Comparison of ENCODE assay signal across 8 cellular contexts in the genomic region with DNA sequence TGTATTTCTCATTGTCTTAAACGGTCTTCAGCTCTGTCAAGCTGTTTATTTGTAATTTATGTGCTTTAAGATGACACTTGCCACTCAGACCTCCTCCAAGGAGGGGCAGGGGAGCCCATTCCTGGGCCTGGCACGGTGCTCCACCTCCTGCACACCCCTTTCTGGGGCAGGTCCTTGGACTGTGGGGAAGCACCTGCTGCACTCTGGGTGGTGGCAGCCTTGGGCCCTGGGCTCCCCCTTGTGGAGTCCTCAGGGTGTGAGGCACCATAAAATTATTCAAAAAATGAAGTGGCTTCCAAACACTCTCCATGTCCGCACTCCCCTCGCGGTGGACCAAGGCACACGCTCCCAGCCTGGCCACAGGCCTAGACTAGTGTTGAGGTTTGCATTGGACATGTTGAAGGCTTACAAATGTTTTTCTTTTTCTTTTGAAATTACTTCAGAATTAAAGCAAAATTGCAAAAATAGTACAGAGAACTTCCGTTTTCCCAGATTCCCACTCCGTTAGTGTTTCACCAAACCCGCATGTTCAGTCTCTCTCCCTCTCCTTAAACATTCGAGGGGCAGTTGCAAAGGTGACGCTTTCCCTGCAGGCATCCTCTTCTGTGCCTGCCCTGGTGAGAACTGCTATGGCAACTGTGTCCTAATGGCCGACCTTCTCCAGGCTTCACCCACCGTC. TPM values are rescaled to one million over a fixed set of nuclear protein-coding genes. Genes with fewer than 3 reads are reported as not detected.
A peak's percentile ranks its signal among the peaks of the same experiment; 100 is the strongest.
DNase-seq lines count a peak whose midpoint lies in the region; ATAC-seq lines count a peak whose summit lies in the region.

No MANE protein-coding gene starts in this region.

- H4K8ac ChIP-seq in mesenchymal stem cell (ENCODE audit: low read length), result no peak overlapping the region

- H3K18ac ChIP-seq in mesenchymal stem cell (ENCODE audit: low read depth in 1 of 2, low read length in 2 of 2), result peak overlapping the region in 1 of 2 experiments; percentile 50

- peaks cover 34% of the 10 kb centered on the region for H3K4me1 Mint-ChIP-seq in activated CD4-positive, alpha-beta T cell treated with anti-CD3 and anti-CD28 coated beads, Interleukin-2, amount 10 ng/mL, durations not matched to agents 7 days and 5 days

- H3K27ac Mint-ChIP-seq in activated CD4-positive, alpha-beta T cell treated with anti-CD3 and anti-CD28 coated beads, Interleukin-2, amount 10 ng/mL, durations not matched to agents 7 days and 5 days, result peak overlapping the region; percentile 41

- peak overlapping the region; percentile 11 for H3K27ac ChIP-seq in cingulate gyrus (ENCODE audit: low read depth, low read length)
- H3K27ac ChIP-seq in mesenchymal stem cell (ENCODE audit: low read length, poor library complexity, severe bottlenecking), result no peak overlapping the region

- H3K27me3 Mint-ChIP-seq in activated CD4-positive, alpha-beta T cell treated with anti-CD3 and anti-CD28 coated beads, Interleukin-2, amount 10 ng/mL, durations not matched to agents 7 days and 5 days, result no peaks in the 10 kb centered on the region

- no peak overlapping the region for H2BK5ac ChIP-seq in mesenchymal stem cell (ENCODE audit: low read depth, low read length, poor library complexity, severe bottlenecking)

- no peak overlapping the region for H2AK5ac ChIP-seq in mesenchymal stem cell (ENCODE audit: low read length, severe bottlenecking)

- peak; percentile 72 for ATAC-seq in HG02981 (IDR thresholded peaks at IDR 0.05; ENCODE audit: unreplicated experiment)

- H3K9ac ChIP-seq in mesenchymal stem cell (ENCODE audit: low read length), result peak overlapping the region; percentile 53

- H3K4me2 ChIP-seq in mesenchymal stem cell (ENCODE audit: low read length, poor library complexity, severe bottlenecking), result no peak overlapping the region

- 89% methylated on average over 9 of the region's 13 CpGs for WGBS in mesenchymal stem cell

- H3K79me1 ChIP-seq in mesenchymal stem cell (replicated peaks; ENCODE audit: low read length, poor library complexity, severe bottlenecking), result peaks cover 13% of the 10 kb centered on the region

- H3K27me3 ChIP-seq in mesenchymal stem cell (ENCODE audit: control insufficient read depth in 1 of 2, insufficient read depth in 1 of 2, low read length in 2 of 2), result no peaks in the 10 kb centered on the region

- H3K4me3 ChIP-seq in mesenchymal stem cell (ENCODE audit: insufficient read depth in 1 of 2, low read depth in 1 of 2, low read length in 2 of 2), result no peak overlapping the region

- no peaks in the 10 kb centered on the region for H3K9me3 Mint-ChIP-seq in activated CD4-positive, alpha-beta T cell treated with anti-CD3 and anti-CD28 coated beads, Interleukin-2, amount 10 ng/mL, durations not matched to agents 7 days and 5 days

- H4K91ac ChIP-seq in mesenchymal stem cell (ENCODE audit: low read length), result no peak overlapping the region

- H3K4me3 Mint-ChIP-seq in activated CD4-positive, alpha-beta T cell treated with anti-CD3 and anti-CD28 coated beads, Interleukin-2, amount 10 ng/mL, durations not matched to agents 7 days and 5 days, result no peak overlapping the region

- DNase-seq in NCI-H2029 (lab: John Stamatoyannopoulos, UW) (peak; percentile 43), NCI-H2029 treated with DMSO at 0.1 percent for 48 hours (lab: John Stamatoyannopoulos, UW) (no peak), NCI-H345 (lab: John Stamatoyannopoulos, UW) (peak; percentile 70), mesenchymal stem cell (peak; percentile 69)
- DNase-seq in activated CD4-positive, alpha-beta T cell treated with anti-CD3 and anti-CD28 coated beads, Interleukin-2, amount 10 ng/mL, durations not matched to agents 7 days and 5 days, result peak; percentile 86
- DNase-seq in stimulated activated CD8-positive, alpha-beta memory T cell treated with anti-CD3 and anti-CD28 coated beads, Interleukin-4, amount 100 ng/mL, for 48 hours, result peak; percentile 80

- H3K4ac ChIP-seq in mesenchymal stem cell (ENCODE audit: low read depth in 1 of 2, low read length in 2 of 2), result no peak overlapping the region

- no peaks in the 10 kb centered on the region for H3K9me3 ChIP-seq in mesenchymal stem cell (ENCODE audit: control insufficient read depth, low read length)

- peaks cover 21% of the 10 kb centered on the region for H3K4me1 ChIP-seq in mesenchymal stem cell (ENCODE audit: control insufficient read depth, insufficient read depth, low read depth, low read length)

- no peak overlapping the region for H2BK120ac ChIP-seq in mesenchymal stem cell (ENCODE audit: low read depth, low read length)

- H3K36me3 Mint-ChIP-seq in activated CD4-positive, alpha-beta T cell treated with anti-CD3 and anti-CD28 coated beads, Interleukin-2, amount 10 ng/mL, durations not matched to agents 7 days and 5 days (ENCODE audit: low read depth), result no peaks in the 10 kb centered on the region

- H3K14ac ChIP-seq in mesenchymal stem cell (ENCODE audit: low read length in 2 of 2), result no peak overlapping the region

- no peak overlapping the region for H2AFZ ChIP-seq in mesenchymal stem cell (ENCODE audit: low read depth, low read length)

- POLR2A ChIA-PET in activated CD4-positive, alpha-beta T cell treated with anti-CD3 and anti-CD28 coated beads, Interleukin-2, amount 10 ng/mL, durations not matched to agents 7 days and 5 days (lab: Charles Lee), result no interaction called here

- H2BK15ac ChIP-seq in mesenchymal stem cell (ENCODE audit: low read depth, poor library complexity, severe bottlenecking), result no peak overlapping the region

- no peak overlapping the region for H3K23ac ChIP-seq in mesenchymal stem cell (ENCODE audit: low read length in 2 of 2)

- no peak overlapping the region for H2BK12ac ChIP-seq in mesenchymal stem cell (ENCODE audit: low read length in 2 of 2)

- H3K36me3 ChIP-seq in mesenchymal stem cell (ENCODE audit: control insufficient read depth in 1 of 2, insufficient read depth in 2 of 2, low read depth in 1 of 2, low read length in 2 of 2), result no peaks in the 10 kb centered on the region

- CTCF ChIA-PET in activated CD4-positive, alpha-beta T cell treated with anti-CD3 and anti-CD28 coated beads, Interleukin-2, amount 10 ng/mL, durations not matched to agents 7 days and 5 days (lab: Charles Lee), result interaction anchor here (0.8 to 2.5 kb wide), 8 partner anchors 9 to 576 kb away, joined by 3 to 11 read pairs (median 3); no protein-coding TSS in a partner anchor

RNA-seq across cellular contexts. Expression of a gene that starts 32.4 kb away (rescaled TPM):
- 10 to 100 TPM; 59.6 to 63.2 TPM for total RNA-seq in activated CD4-positive, alpha-beta T cell treated with anti-CD3 and anti-CD28 coated beads, Interleukin-2, amount 10 ng/mL, durations not matched to agents 7 days and 5 days
- 45.8 TPM for polyA plus RNA-seq in mesenchymal stem cell (2013, experiment 1 of 2)
- polyA plus RNA-seq in mesenchymal stem cell (2013, experiment 2 of 2), result 46.2 TPM
